ENCODE assay signal across 1 cellular context in the genomic region with DNA sequence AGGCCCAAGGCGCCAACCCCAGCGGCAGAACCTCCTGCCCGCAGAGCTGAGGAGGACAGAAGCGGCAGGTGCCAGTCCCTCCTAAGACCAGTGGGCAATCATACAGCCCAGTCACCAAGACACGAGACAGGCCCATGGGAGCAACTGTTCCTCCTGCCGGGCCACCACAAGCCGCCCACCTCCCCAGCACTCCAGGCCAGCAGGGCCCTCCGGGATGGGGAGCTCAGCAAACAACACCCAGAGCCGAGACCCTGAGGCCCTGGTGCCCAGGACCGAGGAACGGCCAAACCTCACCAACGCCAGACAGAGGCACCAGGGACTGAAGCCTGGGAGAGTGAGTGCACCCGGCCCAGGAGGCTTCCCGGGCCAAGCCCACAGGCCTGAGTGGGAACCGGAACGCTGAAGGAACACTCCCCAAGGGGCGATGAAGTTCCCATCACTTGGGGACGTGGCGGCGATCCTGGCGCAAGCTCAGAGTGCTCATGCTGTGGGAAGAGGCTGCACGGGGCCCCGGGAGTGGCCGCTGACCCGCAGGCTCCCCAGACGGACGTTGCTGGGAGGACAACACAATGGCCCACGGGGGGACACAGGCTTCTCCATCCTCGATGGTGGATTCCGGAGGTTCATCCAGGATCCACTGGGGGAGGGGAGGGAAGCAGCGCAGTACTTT.
TF ChIP-seq lines count a peak whose summit lies in the region.

No MANE protein-coding gene starts in this region.

TF ChIP-seq in GM23338, 12 proteins besides CTCF, POLR2A, EP300 and RAD21:
- TF ChIP-seq, protein P1, sequence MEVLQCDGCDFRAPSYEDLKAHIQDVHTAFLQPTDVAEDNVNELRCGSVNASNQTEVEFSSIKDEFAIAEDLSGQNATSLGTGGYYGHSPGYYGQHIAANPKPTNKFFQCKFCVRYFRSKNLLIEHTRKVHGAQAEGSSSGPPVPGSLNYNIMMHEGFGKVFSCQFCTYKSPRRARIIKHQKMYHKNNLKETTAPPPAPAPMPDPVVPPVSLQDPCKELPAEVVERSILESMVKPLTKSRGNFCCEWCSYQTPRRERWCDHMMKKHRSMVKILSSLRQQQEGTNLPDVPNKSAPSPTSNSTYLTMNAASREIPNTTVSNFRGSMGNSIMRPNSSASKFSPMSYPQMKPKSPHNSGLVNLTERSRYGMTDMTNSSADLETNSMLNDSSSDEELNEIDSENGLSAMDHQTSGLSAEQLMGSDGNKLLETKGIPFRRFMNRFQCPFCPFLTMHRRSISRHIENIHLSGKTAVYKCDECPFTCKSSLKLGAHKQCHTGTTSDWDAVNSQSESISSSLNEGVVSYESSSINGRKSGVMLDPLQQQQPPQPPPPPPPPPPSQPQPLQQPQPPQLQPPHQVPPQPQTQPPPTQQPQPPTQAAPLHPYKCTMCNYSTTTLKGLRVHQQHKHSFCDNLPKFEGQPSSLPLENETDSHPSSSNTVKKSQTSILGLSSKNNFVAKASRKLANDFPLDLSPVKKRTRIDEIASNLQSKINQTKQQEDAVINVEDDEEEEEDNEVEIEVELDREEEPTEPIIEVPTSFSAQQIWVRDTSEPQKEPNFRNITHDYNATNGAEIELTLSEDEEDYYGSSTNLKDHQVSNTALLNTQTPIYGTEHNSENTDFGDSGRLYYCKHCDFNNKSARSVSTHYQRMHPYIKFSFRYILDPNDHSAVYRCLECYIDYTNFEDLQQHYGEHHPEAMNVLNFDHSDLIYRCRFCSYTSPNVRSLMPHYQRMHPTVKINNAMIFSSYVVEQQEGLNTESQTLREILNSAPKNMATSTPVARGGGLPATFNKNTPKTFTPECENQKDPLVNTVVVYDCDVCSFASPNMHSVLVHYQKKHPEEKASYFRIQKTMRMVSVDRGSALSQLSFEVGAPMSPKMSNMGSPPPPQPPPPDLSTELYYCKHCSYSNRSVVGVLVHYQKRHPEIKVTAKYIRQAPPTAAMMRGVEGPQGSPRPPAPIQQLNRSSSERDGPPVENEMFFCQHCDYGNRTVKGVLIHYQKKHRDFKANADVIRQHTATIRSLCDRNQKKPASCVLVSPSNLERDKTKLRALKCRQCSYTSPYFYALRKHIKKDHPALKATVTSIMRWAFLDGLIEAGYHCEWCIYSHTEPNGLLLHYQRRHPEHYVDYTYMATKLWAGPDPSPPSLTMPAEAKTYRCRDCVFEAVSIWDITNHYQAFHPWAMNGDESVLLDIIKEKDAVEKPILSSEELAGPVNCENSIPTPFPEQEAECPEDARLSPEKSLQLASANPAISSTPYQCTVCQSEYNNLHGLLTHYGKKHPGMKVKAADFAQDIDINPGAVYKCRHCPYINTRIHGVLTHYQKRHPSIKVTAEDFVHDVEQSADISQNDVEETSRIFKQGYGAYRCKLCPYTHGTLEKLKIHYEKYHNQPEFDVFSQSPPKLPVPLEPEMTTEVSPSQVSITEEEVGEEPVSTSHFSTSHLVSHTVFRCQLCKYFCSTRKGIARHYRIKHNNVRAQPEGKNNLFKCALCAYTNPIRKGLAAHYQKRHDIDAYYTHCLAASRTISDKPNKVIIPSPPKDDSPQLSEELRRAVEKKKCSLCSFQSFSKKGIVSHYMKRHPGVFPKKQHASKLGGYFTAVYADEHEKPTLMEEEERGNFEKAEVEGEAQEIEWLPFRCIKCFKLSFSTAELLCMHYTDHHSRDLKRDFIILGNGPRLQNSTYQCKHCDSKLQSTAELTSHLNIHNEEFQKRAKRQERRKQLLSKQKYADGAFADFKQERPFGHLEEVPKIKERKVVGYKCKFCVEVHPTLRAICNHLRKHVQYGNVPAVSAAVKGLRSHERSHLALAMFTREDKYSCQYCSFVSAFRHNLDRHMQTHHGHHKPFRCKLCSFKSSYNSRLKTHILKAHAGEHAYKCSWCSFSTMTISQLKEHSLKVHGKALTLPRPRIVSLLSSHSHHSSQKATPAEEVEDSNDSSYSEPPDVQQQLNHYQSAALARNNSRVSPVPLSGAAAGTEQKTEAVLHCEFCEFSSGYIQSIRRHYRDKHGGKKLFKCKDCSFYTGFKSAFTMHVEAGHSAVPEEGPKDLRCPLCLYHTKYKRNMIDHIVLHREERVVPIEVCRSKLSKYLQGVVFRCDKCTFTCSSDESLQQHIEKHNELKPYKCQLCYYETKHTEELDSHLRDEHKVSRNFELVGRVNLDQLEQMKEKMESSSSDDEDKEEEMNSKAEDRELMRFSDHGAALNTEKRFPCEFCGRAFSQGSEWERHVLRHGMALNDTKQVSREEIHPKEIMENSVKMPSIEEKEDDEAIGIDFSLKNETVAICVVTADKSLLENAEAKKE (CRISPR knock-in tag; IDR thresholded peaks at IDR 0.05), result no peak
- TF ChIP-seq EZH2 (IDR thresholded peaks at IDR 0.05; ENCODE audit: low read depth, unreplicated experiment) (no peak), ZNF331 (CRISPR knock-in tag; IDR thresholded peaks at IDR 0.05; ENCODE audit: low read depth) (no peak), JUNB (IDR thresholded peaks at IDR 0.05; ENCODE audit: unreplicated experiment) (no peak), NANOG (IDR thresholded peaks at IDR 0.05; ENCODE audit: borderline replicate concordance) (no peak), EZH2phosphoT487 (IDR thresholded peaks at IDR 0.05; ENCODE audit: unreplicated experiment) (no peak), POLR2AphosphoS5 (IDR thresholded peaks at IDR 0.05; ENCODE audit: low read depth) (no peak), CREB1 (CRISPR knock-in tag; IDR thresholded peaks at IDR 0.05; ENCODE audit: low read depth) (no peak), STAT1 (IDR thresholded peaks at IDR 0.05; ENCODE audit: unreplicated experiment) (no peak), ZNF114 (CRISPR knock-in tag; IDR thresholded peaks at IDR 0.05) (no peak)
- TF ChIP-seq, protein P2, sequence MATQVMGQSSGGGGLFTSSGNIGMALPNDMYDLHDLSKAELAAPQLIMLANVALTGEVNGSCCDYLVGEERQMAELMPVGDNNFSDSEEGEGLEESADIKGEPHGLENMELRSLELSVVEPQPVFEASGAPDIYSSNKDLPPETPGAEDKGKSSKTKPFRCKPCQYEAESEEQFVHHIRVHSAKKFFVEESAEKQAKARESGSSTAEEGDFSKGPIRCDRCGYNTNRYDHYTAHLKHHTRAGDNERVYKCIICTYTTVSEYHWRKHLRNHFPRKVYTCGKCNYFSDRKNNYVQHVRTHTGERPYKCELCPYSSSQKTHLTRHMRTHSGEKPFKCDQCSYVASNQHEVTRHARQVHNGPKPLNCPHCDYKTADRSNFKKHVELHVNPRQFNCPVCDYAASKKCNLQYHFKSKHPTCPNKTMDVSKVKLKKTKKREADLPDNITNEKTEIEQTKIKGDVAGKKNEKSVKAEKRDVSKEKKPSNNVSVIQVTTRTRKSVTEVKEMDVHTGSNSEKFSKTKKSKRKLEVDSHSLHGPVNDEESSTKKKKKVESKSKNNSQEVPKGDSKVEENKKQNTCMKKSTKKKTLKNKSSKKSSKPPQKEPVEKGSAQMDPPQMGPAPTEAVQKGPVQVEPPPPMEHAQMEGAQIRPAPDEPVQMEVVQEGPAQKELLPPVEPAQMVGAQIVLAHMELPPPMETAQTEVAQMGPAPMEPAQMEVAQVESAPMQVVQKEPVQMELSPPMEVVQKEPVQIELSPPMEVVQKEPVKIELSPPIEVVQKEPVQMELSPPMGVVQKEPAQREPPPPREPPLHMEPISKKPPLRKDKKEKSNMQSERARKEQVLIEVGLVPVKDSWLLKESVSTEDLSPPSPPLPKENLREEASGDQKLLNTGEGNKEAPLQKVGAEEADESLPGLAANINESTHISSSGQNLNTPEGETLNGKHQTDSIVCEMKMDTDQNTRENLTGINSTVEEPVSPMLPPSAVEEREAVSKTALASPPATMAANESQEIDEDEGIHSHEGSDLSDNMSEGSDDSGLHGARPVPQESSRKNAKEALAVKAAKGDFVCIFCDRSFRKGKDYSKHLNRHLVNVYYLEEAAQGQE (IDR thresholded peaks at IDR 0.05; ENCODE audit: unreplicated experiment), result no peak
- TF ChIP-seq, protein P3, sequence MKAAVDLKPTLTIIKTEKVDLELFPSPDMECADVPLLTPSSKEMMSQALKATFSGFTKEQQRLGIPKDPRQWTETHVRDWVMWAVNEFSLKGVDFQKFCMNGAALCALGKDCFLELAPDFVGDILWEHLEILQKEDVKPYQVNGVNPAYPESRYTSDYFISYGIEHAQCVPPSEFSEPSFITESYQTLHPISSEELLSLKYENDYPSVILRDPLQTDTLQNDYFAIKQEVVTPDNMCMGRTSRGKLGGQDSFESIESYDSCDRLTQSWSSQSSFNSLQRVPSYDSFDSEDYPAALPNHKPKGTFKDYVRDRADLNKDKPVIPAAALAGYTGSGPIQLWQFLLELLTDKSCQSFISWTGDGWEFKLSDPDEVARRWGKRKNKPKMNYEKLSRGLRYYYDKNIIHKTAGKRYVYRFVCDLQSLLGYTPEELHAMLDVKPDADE (IDR thresholded peaks at IDR 0.05), result no peak
